1 cellular context compared by ENCODE assay signal in the genomic region with DNA sequence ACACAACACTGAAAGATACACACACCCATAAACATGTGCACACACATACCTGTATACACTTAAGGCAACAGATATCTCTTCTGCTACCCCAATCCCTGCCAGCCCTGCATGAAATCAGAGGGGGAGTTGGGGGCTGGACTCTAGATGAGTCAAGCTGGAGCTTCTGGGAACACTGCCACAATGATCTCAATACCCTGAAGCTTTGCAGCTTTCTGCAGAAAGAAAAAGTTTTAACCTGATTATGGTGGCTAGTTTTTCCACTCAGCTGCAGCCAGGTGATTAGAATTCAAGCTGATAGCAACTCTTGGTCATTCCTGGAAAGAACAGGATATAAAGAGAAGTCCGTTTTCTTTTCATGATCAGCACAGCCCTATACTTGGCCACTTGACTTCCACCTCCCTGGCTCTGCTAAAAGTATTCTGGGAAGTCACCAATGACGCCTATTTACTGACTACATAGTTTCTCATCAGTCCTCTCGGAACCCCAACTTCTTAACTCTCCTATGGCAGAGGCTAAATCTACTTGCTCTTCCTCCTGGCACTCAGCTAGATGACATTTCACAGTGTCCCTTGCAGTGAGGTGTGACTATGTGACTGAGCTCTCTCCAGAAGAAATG.
A peak's percentile ranks its signal among the peaks of the same experiment; 100 is the strongest.
TF ChIP-seq lines count a peak whose summit lies in the region.

No MANE protein-coding gene starts in this region.

TF ChIP-seq in HCT116, 20 proteins besides CTCF, POLR2A, EP300 and RAD21 (continued from another document):
- TF ChIP-seq ATF3 (IDR thresholded peaks at IDR 0.05) (no peak), FOSL1 (IDR thresholded peaks at IDR 0.05; ENCODE audit: low read depth) (0 out of 2 replicates have a peak, but pooled peaks have one; percentile 28)
